In the genomic region with DNA sequence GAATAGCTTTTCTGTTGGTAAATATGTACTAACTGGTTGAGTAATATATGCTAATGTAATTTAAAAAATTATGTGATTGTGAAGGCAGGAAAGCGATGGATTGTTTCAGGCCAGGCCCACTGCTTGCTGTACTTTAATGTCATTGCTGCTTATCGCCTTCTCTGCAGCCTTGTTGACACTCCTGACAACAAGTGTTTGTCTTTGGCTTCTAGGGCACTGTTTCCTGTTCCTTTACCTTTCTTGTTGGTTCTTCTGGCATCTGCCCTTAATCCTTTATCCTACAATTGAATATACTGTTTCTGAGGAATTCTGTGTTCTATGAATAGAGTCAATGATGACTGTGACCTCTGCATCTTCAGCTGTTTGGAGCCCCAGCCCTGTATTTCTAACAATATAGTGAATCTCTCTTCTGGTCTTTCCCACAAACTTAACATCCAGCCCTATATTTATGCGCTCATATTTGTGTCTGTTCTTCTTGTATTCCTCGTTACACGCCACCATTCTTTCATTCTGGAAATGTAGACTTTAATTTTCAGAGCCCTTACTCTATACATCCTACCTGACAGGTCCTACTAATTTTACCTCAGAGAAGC, we compare ENCODE assay signal across 18 cellular contexts. TPM values are rescaled to one million over a fixed set of nuclear protein-coding genes. Genes with fewer than 3 reads are reported as not detected.
DNase-seq lines count a peak whose midpoint lies in the region; ATAC-seq and TF ChIP-seq lines count a peak whose summit lies in the region.
"Had no signal": no experiment of that assay in that cellular context is flagged by ENCODE, and none has a peak within 500 bp of the region (broad histone marks: within the 10 kb centered on the region; RNA-seq: fewer than 3 reads in every experiment).

No MANE protein-coding gene starts in this region.

- H3K9me3 ChIP-seq in Caco-2, result peaks cover 7% of the 10 kb centered on the region; the same call in 1 of the 2 replicates
- H3K9me3 ChIP-seq in endodermal cell (ENCODE audit: control insufficient read depth, low read length), result peaks cover 12% of the 10 kb centered on the region
- no peaks in the 10 kb centered on the region for H3K9me3 ChIP-seq in osteoblast (ENCODE audit: low read depth, low read length)
- H3K9me3 ChIP-seq: HAP-1, Peyer's patch, right atrium auricular region had no signal

- H3K36me3 Mint-ChIP-seq in Caco-2 (ENCODE audit: insufficient read depth, unreplicated experiment) (peaks cover 17% of the 10 kb centered on the region), endodermal cell (ENCODE audit: low read depth) (peaks cover 6% of the 10 kb centered on the region), CD14-positive monocyte (no peaks in the 10 kb centered on the region)
- H3K36me3 Mint-ChIP-seq: memory B cell had no signal

- H2AFZ ChIP-seq in osteoblast (ENCODE audit: low read length), result no peak overlapping the region

- H3K4me2 ChIP-seq in osteoblast (ENCODE audit: insufficient read depth, low read length), result no peak overlapping the region

- 85% methylated on average over 5 of the region's 5 CpGs for WGBS in endodermal cell (ENCODE audit: insufficient coverage in 1 of 2, insufficient read length in 1 of 2), 2 experiments

- H3K4me1 Mint-ChIP-seq in Caco-2 (ENCODE audit: low read depth, unreplicated experiment) (peaks cover 23% of the 10 kb centered on the region), endodermal cell (peaks cover 24% of the 10 kb centered on the region), CD14-positive monocyte (peaks cover 12% of the 10 kb centered on the region)

- H4K20me1 ChIP-seq in osteoblast (ENCODE audit: insufficient read depth, low read length), result peaks cover 34% of the 10 kb centered on the region

- no TSS peak for BruUV-seq in Caco-2 (replicated peaks; lab: Mats Ljungman, UMichigan)

- peak overlapping the region; percentile 3 for H3K27ac Mint-ChIP-seq in Caco-2 (ENCODE audit: unreplicated experiment)
- H3K27ac Mint-ChIP-seq in endodermal cell, result peak overlapping the region; percentile 14
- peak overlapping the region in 2 of 7 donors; percentile 10 for H3K27ac Mint-ChIP-seq in CD14-positive monocyte
- H3K27ac Mint-ChIP-seq: activated CD8-positive, alpha-beta T cell treated with anti-CD3 and anti-CD28 coated beads, Interleukin-2, amount 10 ng/mL, durations not matched to agents 7 days and 5 days; memory B cell had no signal

- intact Hi-C loops in Caco-2 (cut with micrococcal nuclease; ENCODE audit: unreplicated experiment), result loop anchor here (1.0 kb wide), 4 partner anchors 18 to 169 kb away; no protein-coding TSS in a partner anchor
- intact Hi-C loops in CD14-positive monocyte (cut with micrococcal nuclease), result no loop called here

- POLR2A ChIA-PET in Caco-2 (lab: Charles Lee), result interaction anchor here (0.6 to 1.4 kb wide), 3 partner anchors 17 to 175 kb away, joined by 3 read pairs; no protein-coding TSS in a partner anchor

- H3K36me3 ChIP-seq in Caco-2 (ENCODE audit: control insufficient read depth, insufficient read depth, low read length) (no peaks in the 10 kb centered on the region), endodermal cell (ENCODE audit: control insufficient read depth, insufficient read depth, low read length) (no peaks in the 10 kb centered on the region), osteoblast (ENCODE audit: insufficient read depth, low read length) (no peaks in the 10 kb centered on the region)
- H3K36me3 ChIP-seq: HAP-1, Peyer's patch, right atrium auricular region had no signal

- H3K27me3 ChIP-seq in Caco-2 (replicated peaks; ENCODE audit: control insufficient read depth, insufficient read depth, low read length) (no peaks in the 10 kb centered on the region), endodermal cell (ENCODE audit: control insufficient read depth, insufficient read depth, low read length, poor library complexity, severe bottlenecking) (no peaks in the 10 kb centered on the region), osteoblast (ENCODE audit: insufficient read depth, low read length) (no peaks in the 10 kb centered on the region)
- H3K27me3 ChIP-seq: Peyer's patch, right atrium auricular region had no signal

- H3K27me3 Mint-ChIP-seq in Caco-2 (ENCODE audit: insufficient read depth, unreplicated experiment) (no peaks in the 10 kb centered on the region), endodermal cell (ENCODE audit: insufficient read depth) (no peaks in the 10 kb centered on the region), CD14-positive monocyte (ENCODE audit: low read depth in 3 of 3) (peaks cover 0 to 2% (median 1%) of the 10 kb centered on the region in 3 donors)
- H3K27me3 Mint-ChIP-seq: memory B cell had no signal

- H3K9me3 Mint-ChIP-seq in Caco-2 (ENCODE audit: unreplicated experiment), result no peaks in the 10 kb centered on the region
- peaks cover 10% of the 10 kb centered on the region for H3K9me3 Mint-ChIP-seq in endodermal cell
- no peaks in the 10 kb centered on the region for H3K9me3 Mint-ChIP-seq in CD14-positive monocyte

- no peak overlapping the region for H3K4me3 Mint-ChIP-seq in Caco-2 (ENCODE audit: unreplicated experiment)
- H3K4me3 Mint-ChIP-seq in endodermal cell, result no peak overlapping the region
- no peak overlapping the region for H3K4me3 Mint-ChIP-seq in CD14-positive monocyte
- H3K4me3 Mint-ChIP-seq: activated CD8-positive, alpha-beta T cell treated with anti-CD3 and anti-CD28 coated beads, Interleukin-2, amount 10 ng/mL, durations not matched to agents 7 days and 5 days; memory B cell; neural crest cell had no signal

- H3K27ac ChIP-seq in endodermal cell (ENCODE audit: low read depth, low read length) (no peak overlapping the region), osteoblast (ENCODE audit: low read depth, low read length) (peak overlapping the region; percentile 11)
- H3K27ac ChIP-seq: Peyer's patch, right atrium auricular region had no signal

- TF ChIP-seq CTCF in Caco-2 (IDR thresholded peaks at IDR 0.05; ENCODE audit: insufficient read depth in 1 of 2, low read depth in 1 of 2, low read length in 1 of 2, severe bottlenecking in 1 of 2, unreplicated experiment in 1 of 2), result no peak
- TF ChIP-seq CTCF in endodermal cell (conservative IDR thresholded peaks at IDR 0.05), result no peak
- TF ChIP-seq CTCF in osteoblast (IDR thresholded peaks at IDR 0.05; ENCODE audit: extremely low read depth, low read depth, low read length), result no peak
- TF ChIP-seq CTCF in CD14-positive monocyte (IDR thresholded peaks at IDR 0.05), result no peak

- no peak overlapping the region for H3K9ac ChIP-seq in endodermal cell (ENCODE audit: extremely low read depth, low read length, poor library complexity, severe bottlenecking)

- H3K4me3 ChIP-seq in Caco-2 (ENCODE audit: low read depth, low read length) (no peak overlapping the region), endodermal cell (ENCODE audit: low read length) (peak overlapping the region; percentile 27), osteoblast (ENCODE audit: insufficient read depth, low read length) (no peak overlapping the region)
- H3K4me3 ChIP-seq: HAP-1, Peyer's patch, right atrium auricular region had no signal

- ATAC-seq in HG03097 (IDR thresholded peaks at IDR 0.05; ENCODE audit: low FRiP score, unreplicated experiment), result no peak
- ATAC-seq in GM21381 (IDR thresholded peaks at IDR 0.05; ENCODE audit: unreplicated experiment), result no peak
- ATAC-seq: activated CD8-positive, alpha-beta T cell treated with anti-CD3 and anti-CD28 coated beads, Interleukin-2, amount 10 ng/mL, durations not matched to agents 7 days and 5 days had no signal

- H3K79me2 ChIP-seq in osteoblast (ENCODE audit: insufficient read depth, low read length), result peaks cover 95% of the 10 kb centered on the region

- peaks cover 34% of the 10 kb centered on the region for H3K4me1 ChIP-seq in Caco-2
- H3K4me1 ChIP-seq in endodermal cell (ENCODE audit: control insufficient read depth, insufficient read depth, low read length), result peaks cover 4% of the 10 kb centered on the region
- peaks cover 22% of the 10 kb centered on the region for H3K4me1 ChIP-seq in osteoblast (ENCODE audit: insufficient read depth, low read length)
- H3K4me1 ChIP-seq: HAP-1, Peyer's patch had no signal

- CTCF ChIA-PET in Caco-2 (lab: Charles Lee), result no interaction called here

- DNase-seq in Caco-2, result peak; percentile 55 to 65
- DNase-seq in LHCN-M2 (ENCODE audit: low read depth), result peak; percentile 15
- no peak for DNase-seq in endodermal cell
- no peak for DNase-seq in osteoblast (ENCODE audit: insufficient read length, low spot score, missing footprints)
- no peak for DNase-seq in COR-L47 (lab: John Stamatoyannopoulos, UW)
- no peak for DNase-seq in CD14-positive monocyte (ENCODE audit: low spot score)
- DNase-seq: activated CD8-positive, alpha-beta T cell treated with anti-CD3 and anti-CD28 coated beads, Interleukin-2, amount 10 ng/mL, durations not matched to agents 7 days and 5 days; cerebellar nuclear complex; MM.1S; NCI-H187; NCI-H526 treated with DMSO at 0.1 percent for 48 hours; Peyer's patch had no signal

RNA-seq across cellular contexts. Expression of a gene that starts 17.5 kb away (rescaled TPM):
- 181 and 185 TPM in 2 replicates for total RNA-seq in Caco-2 (2022)
- total RNA-seq in LHCN-M2 (2014; rRNA removed), result 178 and 215 TPM in 2 replicates
- 44.6 TPM for polyA plus RNA-seq in LHCN-M2 (2012)
- 10 to 100 TPM; 65.2 to 65.7 TPM for total RNA-seq in endodermal cell
- 73.4 TPM for polyA plus RNA-seq in endodermal cell (2013, experiment 1 of 2)
- polyA plus RNA-seq in endodermal cell (2013, experiment 2 of 2), result 77.9 TPM
- total RNA-seq in osteoblast, result 166 and 170 TPM in 2 replicates
- 10 to 100 TPM; 19.9 to 24.4 TPM for polyA plus RNA-seq in CD14-positive monocyte

Comparison
In these comparisons a context has a peak if more than half of its experiments do, and no peak if none do; other contexts are left out.
1. DNase-seq: peak in Caco-2 (2 of 2) and LHCN-M2 (single experiment); none in endodermal cell (single experiment), osteoblast (single experiment), COR-L47 (single experiment) and CD14-positive monocyte (single experiment).